ENCODE assay signal across 14 cellular contexts in genomic region chr11:113161671-113162589, GRCh38.
A peak's percentile ranks its signal among the peaks of the same experiment; 100 is the strongest.
DNase-seq lines count a peak whose midpoint lies in the region; ATAC-seq and TF ChIP-seq lines count a peak whose summit lies in the region.
"Had no signal": no experiment of that assay in that cellular context is flagged by ENCODE, and none has a peak within 500 bp of the region (broad histone marks: within the 10 kb centered on the region; RNA-seq: fewer than 3 reads in every experiment).

No MANE protein-coding gene starts in this region.

- H3K27ac ChIP-seq in SJCRH30 (peak overlapping the region; percentile 94), vagina (peak overlapping the region; percentile 40)
- H3K27ac ChIP-seq: A549, neutrophil had no signal

- DNase-seq in NCI-H345 (lab: John Stamatoyannopoulos, UW): peak; percentile 51
- no peak for DNase-seq in NCI-H345 treated with DMSO at 0.1 percent for 48 hours (lab: John Stamatoyannopoulos, UW; ENCODE audit: unreplicated experiment)
- peak; percentile 60 to 78 for DNase-seq in SJCRH30
- no peak for DNase-seq in left lobe of liver (ENCODE audit: low spot score)
- DNase-seq in vagina (ENCODE audit: extremely low spot score in 2 of 2): peak in 1 of 2 donors; percentile 84
- DNase-seq in inferior parietal cortex (ENCODE audit: extremely low spot score): no peak
- DNase-seq: activated CD4-positive, alpha-beta T cell treated with anti-CD3 and anti-CD28 coated beads for 48 hours; kidney glomerular epithelial cell; stimulated activated CD4-positive, alpha-beta T cell treated with anti-CD3 and anti-CD28 coated beads, Interleukin-2, amount 100 ng/mL, for 48 hours had no signal

- H3K36me3 ChIP-seq in SJCRH30 (no peaks in the 10 kb centered on the region), vagina (no peaks in the 10 kb centered on the region)
- H3K36me3 ChIP-seq: neutrophil had no signal

- no peak for TF ChIP-seq POLR2A in vagina (IDR thresholded peaks at IDR 0.05)

- H3K27me3 ChIP-seq in SJCRH30: no peaks in the 10 kb centered on the region
- no peaks in the 10 kb centered on the region for H3K27me3 ChIP-seq in vagina

- ATAC-seq in left lobe of liver (peak; percentile 43), HG02870 (IDR thresholded peaks at IDR 0.05; ENCODE audit: unreplicated experiment) (no peak), GM19351 (IDR thresholded peaks at IDR 0.05; ENCODE audit: unreplicated experiment) (no peak)
- ATAC-seq: A549 had no signal

- intact Hi-C loops in vagina (cut with DNase I): no loop called here

- TF ChIP-seq CTCF in vagina (IDR thresholded peaks at IDR 0.05): no peak

- H3K4me3 ChIP-seq in SJCRH30: no peak overlapping the region
- H3K4me3 ChIP-seq in vagina: no peak overlapping the region
- H3K4me3 ChIP-seq: A549, K562 had no signal

- H3K9me3 ChIP-seq in SJCRH30 (replicated peaks): no peaks in the 10 kb centered on the region
- no peaks in the 10 kb centered on the region for H3K9me3 ChIP-seq in vagina
- H3K9me3 ChIP-seq: A549, neutrophil had no signal

- H3K4me1 ChIP-seq in SJCRH30 (peaks cover 32% of the 10 kb centered on the region), vagina (peaks cover 25% of the 10 kb centered on the region)
- H3K4me1 ChIP-seq: A549 had no signal

Comparison
In these comparisons a context has a peak if more than half of its experiments do, and no peak if none do; other contexts are left out.
1. DNase-seq: peak in NCI-H345 (single experiment) and SJCRH30 (2 of 2); none in NCI-H345 treated with DMSO at 0.1 percent for 48 hours (single experiment), left lobe of liver (single experiment) and inferior parietal cortex (single experiment).